Comparison of ENCODE assay signal across 12 cellular contexts in genomic region chr1:7313081-7313546, GRCh38.
DNase-seq lines count a peak whose midpoint lies in the region; ATAC-seq, FAIRE-seq and TF ChIP-seq lines count a peak whose summit lies in the region.
"Had no signal": no experiment of that assay in that cellular context is flagged by ENCODE, and none has a peak within 500 bp of the region (broad histone marks: within the 10 kb centered on the region; RNA-seq: fewer than 3 reads in every experiment).

No MANE protein-coding gene starts in this region.

- H2AFZ ChIP-seq in mammary epithelial cell (ENCODE audit: low read depth, low read length) (no peak overlapping the region), SK-N-SH (ENCODE audit: low read depth) (peak overlapping the region; percentile 48; the same call in 1 of the 2 replicates), hepatocyte (no peak overlapping the region)

- ATAC-seq in mucosa of descending colon, result no peak
- ATAC-seq: pancreas had no signal

- H3F3A ChIP-seq in SK-N-SH (replicated peaks; ENCODE audit: insufficient read depth), result no peaks in the 10 kb centered on the region

- H3K9me2 ChIP-seq in SK-N-SH (no peaks in the 10 kb centered on the region), hepatocyte (replicated peaks; ENCODE audit: insufficient read depth) (no peaks in the 10 kb centered on the region)

- H3K27ac ChIP-seq in mammary epithelial cell (ENCODE audit: insufficient read depth, low read depth, low read length), result no peak overlapping the region
- no peak overlapping the region for H3K27ac ChIP-seq in breast epithelium
- H3K27ac ChIP-seq in SK-N-SH (ENCODE audit: low read depth in 2 of 2, low read length in 1 of 2), result peak overlapping the region in 1 of 2 experiments; percentile 99; a peak in 2 of 4 replicates
- no peak overlapping the region for H3K27ac ChIP-seq in hepatocyte
- H3K27ac ChIP-seq: pancreas, transverse colon had no signal

- H3K4me1 ChIP-seq in mammary epithelial cell (ENCODE audit: insufficient read depth, low read length) (no peaks in the 10 kb centered on the region), breast epithelium (no peaks in the 10 kb centered on the region), SK-N-SH (ENCODE audit: control insufficient read depth in 1 of 2, insufficient read depth in 2 of 2, low read depth in 1 of 2, low read length in 1 of 2) (peaks cover 0 to 25% of the 10 kb centered on the region in 2 experiments; a peak in 3 of 4 replicates), hepatocyte (ENCODE audit: insufficient read depth) (peaks cover 11% of the 10 kb centered on the region), mucosa of descending colon (ENCODE audit: low read depth) (no peaks in the 10 kb centered on the region)
- H3K4me1 ChIP-seq: pancreas, transverse colon had no signal

- H3K4me3 ChIP-seq in mammary epithelial cell (replicated peaks in 1 of 3; ENCODE audit: insufficient read depth in 1 of 3, low read depth in 2 of 3, low read length in 3 of 3), result no peak overlapping the region
- no peak overlapping the region for H3K4me3 ChIP-seq in breast epithelium
- H3K4me3 ChIP-seq in SK-N-SH (ENCODE audit: low read depth in 2 of 2, low read length in 1 of 2), result no peak overlapping the region
- no peak overlapping the region for H3K4me3 ChIP-seq in hepatocyte
- H3K4me3 ChIP-seq in mucosa of descending colon, result no peak overlapping the region
- H3K4me3 ChIP-seq: pancreas, transverse colon had no signal

- intact Hi-C loops in mammary epithelial cell (cut with micrococcal nuclease) (no loop called here), breast epithelium (cut with DNase I; ENCODE audit: low total_unique reads) (no loop called here), mucosa of descending colon (cut with DNase I, micrococcal nuclease) (no loop called here)

- TF ChIP-seq CTCF in mammary epithelial cell (conservative IDR thresholded peaks at IDR 0.05 in 1 of 2, IDR thresholded peaks at IDR 0.05 in 1 of 2; ENCODE audit: extremely low read depth in 1 of 2, insufficient read depth in 1 of 2, low read depth in 1 of 2, low read length in 2 of 2) (no peak), breast epithelium (IDR thresholded peaks at IDR 0.05) (no peak), SK-N-SH (IDR thresholded peaks at IDR 0.05) (no peak), hepatocyte (IDR thresholded peaks at IDR 0.05; ENCODE audit: poor library complexity) (no peak), mucosa of descending colon (IDR thresholded peaks at IDR 0.05) (no peak)

- FAIRE-seq in GM12891 (lab: Jason Lieb, UNC), result no peak
- FAIRE-seq: pancreas had no signal

- H3K27me3 ChIP-seq in mammary epithelial cell (ENCODE audit: insufficient read depth, low read length), result no peaks in the 10 kb centered on the region
- H3K27me3 ChIP-seq in breast epithelium, result no peaks in the 10 kb centered on the region
- no peaks in the 10 kb centered on the region for H3K27me3 ChIP-seq in SK-N-SH (ENCODE audit: insufficient read depth)
- H3K27me3 ChIP-seq in hepatocyte, result no peaks in the 10 kb centered on the region
- H3K27me3 ChIP-seq: pancreas, transverse colon had no signal

- peak in 1 of 2 experiments; percentile 84; a peak in 2 of 4 replicates for TF ChIP-seq EP300 in SK-N-SH (IDR thresholded peaks at IDR 0.05; ENCODE audit: borderline replicate concordance in 1 of 2, low read depth in 1 of 2, low read length in 1 of 2)

- DNase-seq in mammary epithelial cell, result peak; percentile 43
- no peak for DNase-seq in breast epithelium (ENCODE audit: low spot score in 2 of 2)
- DNase-seq in SK-N-SH, result peak; percentile 72
- DNase-seq in hepatocyte (ENCODE audit: low spot score), result no peak
- DNase-seq in activated effector memory CD4-positive, alpha-beta T cell treated with anti-CD3 and anti-CD28 coated beads, Interleukin-2, amount 50 U/mL, for 16 hours, result no peak
- DNase-seq in mucosa of descending colon, result no peak
- DNase-seq in NOMO-1 treated with DMSO at 0.1 percent for 48 hours (lab: John Stamatoyannopoulos, UW; ENCODE audit: unreplicated experiment), result no peak
- DNase-seq in GM12891 (ENCODE audit: insufficient read length, low spot score), result no peak
- DNase-seq: activated naive CD4-positive, alpha-beta T cell treated with anti-CD3 and anti-CD28 coated beads, Interleukin-2, amount 10 ng/mL, durations not matched to agents 7 days and 5 days; NCI-H446 treated with DMSO at 0.1 percent for 48 hours; pancreas; transverse colon had no signal

- 63% methylated on average over 8 of the region's 8 CpGs for WGBS in mammary epithelial cell (ENCODE audit: low coverage, missing lambda C conversion rate)
- 36% methylated on average over 8 of the region's 8 CpGs for WGBS in SK-N-SH (ENCODE audit: low lambda C conversion rate)
- 55% methylated on average over 8 of the region's 8 CpGs for WGBS in hepatocyte (ENCODE audit: low lambda C conversion rate, missing lambda C conversion rate)

- no peaks in the 10 kb centered on the region for H3K9me3 ChIP-seq in mammary epithelial cell (replicated peaks; ENCODE audit: insufficient read depth, low read length)
- H3K9me3 ChIP-seq in breast epithelium, result peaks cover 2 to 5% of the 10 kb centered on the region in 2 donors
- peaks cover 6% of the 10 kb centered on the region for H3K9me3 ChIP-seq in SK-N-SH
- H3K9me3 ChIP-seq in hepatocyte (ENCODE audit: low read depth), result no peaks in the 10 kb centered on the region
- H3K9me3 ChIP-seq in mucosa of descending colon, result no peaks in the 10 kb centered on the region
- H3K9me3 ChIP-seq: transverse colon had no signal

- dilution Hi-C loops in mammary epithelial cell (cut with HindIII; ENCODE audit: low sequenced_read_pairs), result loop anchor here (10.0 kb wide), 1 partner anchor 82 kb away; no protein-coding TSS in a partner anchor

- BruUV-seq in mammary epithelial cell (replicated peaks; lab: Mats Ljungman, UMichigan), result no TSS peak

- CTCF ChIA-PET in mammary epithelial cell (lab: Charles Lee; ENCODE audit: low non-redundant PET) (no interaction called here), SK-N-SH (lab: Yijun Ruan, JAX) (interaction anchor here (0.9 to 2.8 kb wide), 5 partner anchors 11 to 330 kb away, joined by 3 to 9 read pairs (median 4); no protein-coding TSS in a partner anchor)

- no peaks in the 10 kb centered on the region for H3K79me2 ChIP-seq in mammary epithelial cell (ENCODE audit: insufficient read depth, low read length)
- no peaks in the 10 kb centered on the region for H3K79me2 ChIP-seq in SK-N-SH (ENCODE audit: insufficient read depth)
- no peaks in the 10 kb centered on the region for H3K79me2 ChIP-seq in hepatocyte

- TF ChIP-seq POLR2A in breast epithelium (IDR thresholded peaks at IDR 0.05), result no peak
- no peak for TF ChIP-seq POLR2A in GM12891 (IDR thresholded peaks at IDR 0.05; ENCODE audit: low read depth, low read length)

- POLR2A ChIA-PET in SK-N-SH (lab: Yijun Ruan, JAX), result interaction anchor here (1.0 kb wide), 1 partner anchor 22 kb away, joined by 5 read pairs; no protein-coding TSS in a partner anchor

- no peak overlapping the region for H3K4me2 ChIP-seq in mammary epithelial cell (ENCODE audit: insufficient read depth, low read depth, low read length)
- no peak overlapping the region for H3K4me2 ChIP-seq in SK-N-SH
- peak overlapping the region; percentile 20 for H3K4me2 ChIP-seq in hepatocyte

- no peaks in the 10 kb centered on the region for H4K20me1 ChIP-seq in mammary epithelial cell (ENCODE audit: insufficient read depth, low read length)
- H4K20me1 ChIP-seq in SK-N-SH (ENCODE audit: insufficient read depth), result no peaks in the 10 kb centered on the region
- no peaks in the 10 kb centered on the region for H4K20me1 ChIP-seq in hepatocyte (ENCODE audit: insufficient read depth, poor library complexity, severe bottlenecking)

- in situ Hi-C loops in mammary epithelial cell (cut with MboI; ENCODE audit: low sequenced_read_pairs in 2 of 2), result no loop called here

- H3K9ac ChIP-seq in mammary epithelial cell (ENCODE audit: insufficient read depth, low read length) (no peak overlapping the region), SK-N-SH (no peak overlapping the region)

- peak; percentile 50 for TF ChIP-seq RAD21 in SK-N-SH (IDR thresholded peaks at IDR 0.05; ENCODE audit: low read length)

- H3K36me3 ChIP-seq in mammary epithelial cell (ENCODE audit: insufficient read depth, low read length), result no peaks in the 10 kb centered on the region
- no peaks in the 10 kb centered on the region for H3K36me3 ChIP-seq in breast epithelium
- H3K36me3 ChIP-seq in SK-N-SH (replicated peaks in 1 of 2; ENCODE audit: control insufficient read depth in 1 of 2, insufficient read depth in 2 of 2, low read length in 1 of 2), result no peaks in the 10 kb centered on the region
- no peaks in the 10 kb centered on the region for H3K36me3 ChIP-seq in hepatocyte (replicated peaks; ENCODE audit: insufficient read depth, low read depth)
- no peaks in the 10 kb centered on the region for H3K36me3 ChIP-seq in mucosa of descending colon (ENCODE audit: low read depth)
- H3K36me3 ChIP-seq: pancreas, transverse colon had no signal

TF ChIP-seq in SK-N-SH, 30 proteins besides CTCF, POLR2A, EP300 and RAD21 (continues in another document):
- TF ChIP-seq POLR2AphosphoS5 (IDR thresholded peaks at IDR 0.05; ENCODE audit: low read depth, low read length) (no peak), GABPA (IDR thresholded peaks at IDR 0.05; ENCODE audit: low read depth) (no peak)
- TF ChIP-seq, protein P1, sequence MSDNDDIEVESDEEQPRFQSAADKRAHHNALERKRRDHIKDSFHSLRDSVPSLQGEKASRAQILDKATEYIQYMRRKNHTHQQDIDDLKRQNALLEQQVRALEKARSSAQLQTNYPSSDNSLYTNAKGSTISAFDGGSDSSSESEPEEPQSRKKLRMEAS (IDR thresholded peaks at IDR 0.05; ENCODE audit: low read depth), result no peak

TF ChIP-seq in GM12891, 5 proteins besides CTCF, POLR2A, EP300 and RAD21:
- no peak for TF ChIP-seq TAF1 (IDR thresholded peaks at IDR 0.05; ENCODE audit: low read depth, low read length)
- no peak for TF ChIP-seq POU2F2 (IDR thresholded peaks at IDR 0.05; ENCODE audit: low read depth, low read length)
- TF ChIP-seq SPI1 (IDR thresholded peaks at IDR 0.05; ENCODE audit: low read depth, low read length), result no peak
- TF ChIP-seq POLR2AphosphoS5 (IDR thresholded peaks at IDR 0.05; ENCODE audit: low read depth, low read length), result no peak
- no peak for TF ChIP-seq PAX5 (IDR thresholded peaks at IDR 0.05; ENCODE audit: insufficient read depth, low read length, severe bottlenecking)

Comparison
In these comparisons a context has a peak if more than half of its experiments do, and no peak if none do; other contexts are left out.
1. DNase-seq: peak in mammary epithelial cell (single experiment) and SK-N-SH (single experiment); none in breast epithelium (0 of 2), hepatocyte (single experiment), activated effector memory CD4-positive, alpha-beta T cell treated with anti-CD3 and anti-CD28 coated beads, Interleukin-2, amount 50 U/mL, for 16 hours (single experiment), mucosa of descending colon (0 of 3), NOMO-1 treated with DMSO at 0.1 percent for 48 hours (single experiment) and GM12891 (single experiment).